Comparison of ENCODE assay signal across 21 cellular contexts in genomic region chr7:1956611-1957470, GRCh38.
"Had no signal": no experiment of that assay in that cellular context is flagged by ENCODE, and none has a peak within 500 bp of the region (broad histone marks: within the 10 kb centered on the region; RNA-seq: fewer than 3 reads in every experiment).

No MANE protein-coding gene starts in this region.

- H3K27me3 Mint-ChIP-seq: activated CD4-positive, alpha-beta memory T cell treated with anti-CD3 and anti-CD28 coated beads for 36 hours; brain; dendritic cell treated with granulocyte-macrophage colony-stimulating factor and Interleukin-4, amounts not matched to agents 40 ng/mL and 50 ng/mL, for 4 days had no signal

- H3K4me1 Mint-ChIP-seq: brain had no signal

- H3K4me3 Mint-ChIP-seq: activated CD4-positive, alpha-beta memory T cell treated with anti-CD3 and anti-CD28 coated beads for 36 hours; activated naive CD8-positive, alpha-beta T cell treated with anti-CD3 and anti-CD28 coated beads, Interleukin-2, amount 50 U/mL, for 24 hours; brain; dendritic cell treated with granulocyte-macrophage colony-stimulating factor and Interleukin-4, amounts not matched to agents 40 ng/mL and 50 ng/mL, for 4 days; natural killer cell had no signal

- DNase-seq: activated CD4-positive, alpha-beta memory T cell treated with anti-CD3 and anti-CD28 coated beads for 36 hours; activated CD4-positive, alpha-beta T cell treated with anti-CD3 and anti-CD28 coated beads for 48 hours; activated effector memory CD4-positive, alpha-beta T cell treated with anti-CD3 and anti-CD28 coated beads, Interleukin-2, amount 50 U/mL, for 16 hours; activated naive CD4-positive, alpha-beta T cell treated with anti-CD3 and anti-CD28 coated beads, Interleukin-2, amount 50 U/mL, for 16 hours; activated naive CD8-positive, alpha-beta T cell treated with anti-CD3 and anti-CD28 coated beads, Interleukin-2, amount 50 U/mL, for 24 hours; caudate nucleus; effector CD4-positive, alpha-beta T cell; erythroblast; foreskin fibroblast; midbrain; natural killer cell; sigmoid colon; stimulated activated CD4-positive, alpha-beta T cell treated with anti-CD3 and anti-CD28 coated beads, Interleukin-2, amount 100 ng/mL, for 48 hours; stimulated activated CD8-positive, alpha-beta memory T cell treated with anti-CD3 and anti-CD28 coated beads, Interleukin-4, amount 100 ng/mL, for 48 hours; stimulated activated naive CD4-positive, alpha-beta T cell treated with Interleukin-2 at 50 U/mL for 16 hours; T-helper 9 cell; upper lobe of left lung had no signal

- ATAC-seq: activated naive CD8-positive, alpha-beta T cell treated with anti-CD3 and anti-CD28 coated beads, Interleukin-2, amount 50 U/mL, for 24 hours; left lung; natural killer cell; pancreas had no signal

- H3K27ac Mint-ChIP-seq: activated CD4-positive, alpha-beta memory T cell treated with anti-CD3 and anti-CD28 coated beads for 36 hours; activated naive CD8-positive, alpha-beta T cell treated with anti-CD3 and anti-CD28 coated beads, Interleukin-2, amount 50 U/mL, for 24 hours; brain; dendritic cell treated with granulocyte-macrophage colony-stimulating factor and Interleukin-4, amounts not matched to agents 40 ng/mL and 50 ng/mL, for 4 days; natural killer cell had no signal
